ENCODE assay signal across 26 cellular contexts in genomic region chr1:47621483-47621882, GRCh38.
"Had no signal": no experiment of that assay in that cellular context is flagged by ENCODE, and none has a peak within 500 bp of the region (broad histone marks: within the 10 kb centered on the region; RNA-seq: fewer than 3 reads in every experiment).

No MANE protein-coding gene starts in this region.

- H3K4me3 ChIP-seq: gastrocnemius medialis, testis, uterus had no signal

- H3K9me3 ChIP-seq: gastrocnemius medialis, SK-N-SH, testis, uterus had no signal

- H3K36me3 ChIP-seq: gastrocnemius medialis, uterus, WERI-Rb-1 had no signal

- H3K4me3 Mint-ChIP-seq: activated T-cell treated with anti-CD3 and anti-CD28 coated beads, Interleukin-2, amount 50 U/mL, for 24 hours; dendritic cell treated with granulocyte-macrophage colony-stimulating factor and Interleukin-4, amounts not matched to agents 40 ng/mL and 50 ng/mL, for 4 days; naive thymus-derived CD8-positive, alpha-beta T cell; neural crest cell; T-helper 1 cell treated with Interleukin-12 subunit alpha and Interleukin-12 subunit beta and Interleukin-4 antibody, amounts not matched to agents 30 μg/mL and 1 μg/mL, for 36 hours had no signal

- H3K27ac ChIP-seq: testis, uterus, WERI-Rb-1 had no signal

- H3K4me1 ChIP-seq: testis, uterus had no signal

- H3K4me2 ChIP-seq: SK-N-SH had no signal

- H3K9ac ChIP-seq: SK-N-SH had no signal

- H3K36me3 Mint-ChIP-seq: naive thymus-derived CD8-positive, alpha-beta T cell had no signal

- H3K27ac Mint-ChIP-seq: activated T-cell treated with anti-CD3 and anti-CD28 coated beads, Interleukin-2, amount 50 U/mL, for 24 hours; dendritic cell treated with granulocyte-macrophage colony-stimulating factor and Interleukin-4, amounts not matched to agents 40 ng/mL and 50 ng/mL, for 4 days; T-helper 1 cell treated with Interleukin-12 subunit alpha and Interleukin-12 subunit beta and Interleukin-4 antibody, amounts not matched to agents 30 μg/mL and 1 μg/mL, for 36 hours had no signal

- H3K27me3 ChIP-seq: gastrocnemius medialis, testis, uterus had no signal

- H3K4me1 Mint-ChIP-seq: naive thymus-derived CD8-positive, alpha-beta T cell had no signal

- DNase-seq: activated CD4-positive, alpha-beta T cell treated with anti-CD3 and anti-CD28 coated beads for 48 hours; activated CD4-positive, alpha-beta T cell treated with anti-CD3 and anti-CD28 coated beads, Interleukin-2, amount 50 U/mL, for 48 hours; activated gamma-delta T cell treated with Interleukin-2 at 50 U/mL for 16 hours; activated naive CD4-positive, alpha-beta T cell treated with anti-CD3 and anti-CD28 coated beads, Interleukin-2, amount 50 U/mL, for 16 hours; activated T-cell treated with anti-CD3 and anti-CD28 coated beads, Interleukin-2, amount 50 U/mL, for 24 hours; amniotic stem cell; caudate nucleus; effector CD8-positive, alpha-beta T cell; gastrocnemius medialis; glutamatergic neuron; left cardiac atrium; midbrain; occipital lobe; right cardiac atrium; SK-N-SH; stimulated activated naive CD4-positive, alpha-beta T cell treated with Interleukin-2 at 50 U/mL for 16 hours; SW 1271; T1000; testis; trophoblast cell; uterus; WERI-Rb-1 had no signal

- H3K9me3 Mint-ChIP-seq: activated T-cell treated with anti-CD3 and anti-CD28 coated beads, Interleukin-2, amount 50 U/mL, for 24 hours; dendritic cell treated with granulocyte-macrophage colony-stimulating factor and Interleukin-4, amounts not matched to agents 40 ng/mL and 50 ng/mL, for 4 days; naive thymus-derived CD8-positive, alpha-beta T cell; neural crest cell; T-helper 1 cell treated with Interleukin-12 subunit alpha and Interleukin-12 subunit beta and Interleukin-4 antibody, amounts not matched to agents 30 μg/mL and 1 μg/mL, for 36 hours had no signal
